8 cellular contexts compared by ENCODE assay signal in the genomic region with DNA sequence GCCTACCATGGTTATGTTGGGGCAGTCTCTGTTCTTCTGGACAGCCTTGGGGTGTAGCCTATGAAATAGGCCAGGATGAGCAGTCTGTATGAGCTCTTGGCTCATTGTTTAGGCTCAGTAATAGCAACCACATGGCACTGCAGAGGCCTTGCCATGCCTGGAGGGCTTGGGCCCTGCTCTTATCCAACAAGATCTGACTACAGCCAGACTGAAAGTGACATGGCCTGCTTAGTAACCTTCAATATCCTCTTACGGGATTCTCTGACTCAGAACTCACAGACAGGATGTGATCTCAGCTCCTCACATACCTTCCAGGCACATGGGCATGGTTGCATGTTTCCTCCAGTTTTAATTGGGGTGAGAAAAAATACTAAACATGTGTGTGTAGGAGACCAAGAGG.
DNase-seq lines count a peak whose midpoint lies in the region; ATAC-seq lines count a peak whose summit lies in the region.
"Had no signal": no experiment of that assay in that cellular context is flagged by ENCODE, and none has a peak within 500 bp of the region (broad histone marks: within the 10 kb centered on the region; RNA-seq: fewer than 3 reads in every experiment).

No MANE protein-coding gene starts in this region.

- ATAC-seq in GM18861 (IDR thresholded peaks at IDR 0.05; ENCODE audit: unreplicated experiment) (peak; percentile 85), HG02943 (IDR thresholded peaks at IDR 0.05; ENCODE audit: low read depth, unreplicated experiment) (peak; percentile 71)
- peak; percentile 82 for ATAC-seq in effector memory CD8-positive, alpha-beta T cell (replicated peaks)

- peaks cover 0 to 4% of the 10 kb centered on the region in 2 donors for H3K4me1 Mint-ChIP-seq in effector memory CD8-positive, alpha-beta T cell (ENCODE audit: low read depth in 2 of 2)

- peak overlapping the region; percentile 18 to 28 for H3K27ac Mint-ChIP-seq in effector memory CD8-positive, alpha-beta T cell

- DNase-seq in T-helper 2 cell (peak in 3 of 5 experiments; percentile 3 to 88 (median 21)), activated gamma-delta T cell treated with Interleukin-2 at 50 U/mL for 16 hours (no peak), NCI-H524 treated with DMSO at 0.1 percent for 48 hours (lab: John Stamatoyannopoulos, UW) (no peak)
- peak in 1 of 3 experiments; percentile 8 for DNase-seq in effector memory CD8-positive, alpha-beta T cell
- peak; percentile 75 for DNase-seq in stimulated activated CD4-positive, alpha-beta T cell treated with anti-CD3 and anti-CD28 coated beads, Interleukin-1b, Interleukin-23, amount 100 ng/mL, for 48 hours

- no peak overlapping the region for H3K4me3 Mint-ChIP-seq in effector memory CD8-positive, alpha-beta T cell
- H3K4me3 Mint-ChIP-seq: central memory CD8-positive, alpha-beta T cell had no signal

- H3K36me3 Mint-ChIP-seq in effector memory CD8-positive, alpha-beta T cell (ENCODE audit: insufficient read depth) = no peaks in the 10 kb centered on the region

- H3K27me3 Mint-ChIP-seq in effector memory CD8-positive, alpha-beta T cell = no peaks in the 10 kb centered on the region
- H3K27me3 Mint-ChIP-seq: central memory CD8-positive, alpha-beta T cell had no signal

- H3K9me3 Mint-ChIP-seq in effector memory CD8-positive, alpha-beta T cell = peaks cover 0 to 1% of the 10 kb centered on the region in 2 donors
- H3K9me3 Mint-ChIP-seq: central memory CD8-positive, alpha-beta T cell had no signal

Comparison
In these comparisons a context has a peak if more than half of its experiments do, and no peak if none do; other contexts are left out.
1. DNase-seq: peak in T-helper 2 cell (3 of 5) and stimulated activated CD4-positive, alpha-beta T cell treated with anti-CD3 and anti-CD28 coated beads, Interleukin-1b, Interleukin-23, amount 100 ng/mL, for 48 hours (single experiment); none in activated gamma-delta T cell treated with Interleukin-2 at 50 U/mL for 16 hours (single experiment) and NCI-H524 treated with DMSO at 0.1 percent for 48 hours (single experiment).
2. Peak in every context shown above with its lines, with median percentiles within 50 percentile points of each other: ATAC-seq.